ENCODE assay signal across 20 cellular contexts in genomic region chr10:123784216-123784615, GRCh38.
A peak's percentile ranks its signal among the peaks of the same experiment; 100 is the strongest.
DNase-seq lines count a peak whose midpoint lies in the region; TF ChIP-seq lines count a peak whose summit lies in the region.
"Had no signal": no experiment of that assay in that cellular context is flagged by ENCODE, and none has a peak within 500 bp of the region (broad histone marks: within the 10 kb centered on the region; RNA-seq: fewer than 3 reads in every experiment).

No MANE protein-coding gene starts in this region.

- no peaks in the 10 kb centered on the region for H3K9me3 Mint-ChIP-seq in type B pancreatic cell

- H3K4me3 Mint-ChIP-seq in type B pancreatic cell, result no peak overlapping the region
- H3K4me3 Mint-ChIP-seq: CD14-positive monocyte; CD4-positive, alpha-beta memory T cell; CD4-positive, CD25-positive, alpha-beta regulatory T cell; CD8-positive, alpha-beta memory T cell had no signal

- no CpG with 5 or more reads among the region's 3 CpGs for WGBS in neuronal stem cell (ENCODE audit: extremely low coverage in 2 of 2, insufficient read length in 2 of 2, insufficient replicate concordance in 1 of 2), 2 donors
- no CpG with 5 or more reads among the region's 3 CpGs for WGBS in trophoblast cell (ENCODE audit: extremely low coverage, insufficient coverage, insufficient read length)

- peak overlapping the region; percentile 96 for H3K27ac Mint-ChIP-seq in type B pancreatic cell
- H3K27ac Mint-ChIP-seq: CD14-positive monocyte; CD4-positive, alpha-beta memory T cell; CD4-positive, CD25-positive, alpha-beta regulatory T cell; CD8-positive, alpha-beta memory T cell had no signal

- H3K36me3 Mint-ChIP-seq in type B pancreatic cell, result no peaks in the 10 kb centered on the region
- H3K36me3 Mint-ChIP-seq: CD14-positive monocyte; CD4-positive, alpha-beta memory T cell; CD4-positive, CD25-positive, alpha-beta regulatory T cell; CD8-positive, alpha-beta memory T cell had no signal

- H2BK120ac ChIP-seq in neuronal stem cell (ENCODE audit: low read depth, low read length) (no peak overlapping the region), trophoblast cell (ENCODE audit: insufficient read depth, low read length, poor library complexity) (no peak overlapping the region)

- H3K36me3 ChIP-seq in right atrium auricular region (no peaks in the 10 kb centered on the region), neuronal stem cell (replicated peaks in 1 of 2; ENCODE audit: control insufficient read depth in 2 of 2, insufficient read depth in 2 of 2, low read length in 2 of 2) (no peaks in the 10 kb centered on the region), trophoblast cell (ENCODE audit: control insufficient read depth in 1 of 2, insufficient read depth in 2 of 2, low read length in 2 of 2) (no peaks in the 10 kb centered on the region)
- H3K36me3 ChIP-seq: BE2C, BLaER1 had no signal

- H2BK15ac ChIP-seq in neuronal stem cell (ENCODE audit: low read length), result no peak overlapping the region

- intact Hi-C loops in cardiac septum (cut with DNase I), result no loop called here

- peak; percentile 49 for DNase-seq in right atrium auricular region (ENCODE audit: low spot score)
- DNase-seq in cardiac septum (ENCODE audit: low spot score), result no peak
- no peak for DNase-seq in neuronal stem cell (ENCODE audit: low spot score)
- DNase-seq in trophoblast cell, result no peak
- no peak for DNase-seq in type B pancreatic cell (ENCODE audit: extremely low spot score, unreplicated experiment)
- DNase-seq in GM03348 (ENCODE audit: low spot score), result no peak
- DNase-seq in NK-92 (lab: John Stamatoyannopoulos, UW; ENCODE audit: unreplicated experiment), result no peak
- no peak for DNase-seq in NCI-H1105 (lab: John Stamatoyannopoulos, UW)
- DNase-seq: ACHN; BE2C; C1 segment of cervical spinal cord; CD4-positive, alpha-beta memory T cell; CD4-positive, CD25-positive, alpha-beta regulatory T cell; CD8-positive, alpha-beta memory T cell; COR-L47; DMS79 treated with DMSO at 0.1 percent for 48 hours; GDM1 had no signal

- H3K79me1 ChIP-seq in neuronal stem cell (ENCODE audit: low read depth, low read length) (no peaks in the 10 kb centered on the region), trophoblast cell (ENCODE audit: low read length) (peaks cover 2% of the 10 kb centered on the region)

- H3K79me2 ChIP-seq in trophoblast cell (ENCODE audit: control insufficient read depth, insufficient read depth, low read length, poor library complexity), result no peaks in the 10 kb centered on the region

- no peak overlapping the region for H4K8ac ChIP-seq in neuronal stem cell (ENCODE audit: low read depth, low read length)
- no peak overlapping the region for H4K8ac ChIP-seq in trophoblast cell (ENCODE audit: low read depth, low read length)

- no peaks in the 10 kb centered on the region for H3K4me1 ChIP-seq in right atrium auricular region
- H3K4me1 ChIP-seq in neuronal stem cell (ENCODE audit: control insufficient read depth in 2 of 2, insufficient read depth in 1 of 2, low read depth in 1 of 2, low read length in 2 of 2), result peaks cover 0 to 11% of the 10 kb centered on the region in 2 donors
- H3K4me1 ChIP-seq in trophoblast cell (ENCODE audit: control insufficient read depth in 1 of 2, insufficient read depth in 2 of 2, low read length in 2 of 2), result peaks cover 15 to 17% of the 10 kb centered on the region in 2 experiments
- H3K4me1 ChIP-seq: BE2C, BLaER1 had no signal

- no peak overlapping the region for H3K4me2 ChIP-seq in neuronal stem cell (ENCODE audit: insufficient read depth, low read length, poor library complexity, severe bottlenecking)
- no peak overlapping the region for H3K4me2 ChIP-seq in trophoblast cell (ENCODE audit: low read length)
- H3K4me2 ChIP-seq: BLaER1 had no signal

- H2BK5ac ChIP-seq in neuronal stem cell (ENCODE audit: low read length) (no peak overlapping the region), trophoblast cell (ENCODE audit: low read depth, low read length, poor library complexity) (no peak overlapping the region)

- no peak overlapping the region for H2AFZ ChIP-seq in neuronal stem cell (ENCODE audit: low read length)
- H2AFZ ChIP-seq in trophoblast cell (ENCODE audit: insufficient read depth, low read length, poor library complexity), result no peak overlapping the region

- no peaks in the 10 kb centered on the region for H3K9me3 ChIP-seq in right atrium auricular region
- peaks cover 0 to 2% of the 10 kb centered on the region in 2 donors for H3K9me3 ChIP-seq in neuronal stem cell (replicated peaks in 1 of 2; ENCODE audit: control insufficient read depth in 2 of 2, insufficient read depth in 1 of 2, low read depth in 1 of 2, low read length in 2 of 2)
- H3K9me3 ChIP-seq in trophoblast cell (ENCODE audit: insufficient read depth, low read depth, low read length), result peaks cover 6% of the 10 kb centered on the region
- H3K9me3 ChIP-seq: BE2C had no signal

- H3K27me3 Mint-ChIP-seq in type B pancreatic cell, result peaks cover 19% of the 10 kb centered on the region
- H3K27me3 Mint-ChIP-seq: CD4-positive, CD25-positive, alpha-beta regulatory T cell had no signal

- H3K9ac ChIP-seq in neuronal stem cell (ENCODE audit: low read depth, low read length, poor library complexity), result no peak overlapping the region
- H3K9ac ChIP-seq in trophoblast cell (ENCODE audit: low read length), result no peak overlapping the region
- H3K9ac ChIP-seq: BLaER1 had no signal

- H3K27ac ChIP-seq in right atrium auricular region (no peak overlapping the region), neuronal stem cell (replicated peaks; ENCODE audit: low read length) (no peak overlapping the region), trophoblast cell (ENCODE audit: low read depth, low read length) (no peak overlapping the region)
- H3K27ac ChIP-seq: 22Rv1, BLaER1 had no signal

- H3K23ac ChIP-seq in neuronal stem cell (ENCODE audit: low read depth, low read length, poor library complexity) (no peak overlapping the region), trophoblast cell (ENCODE audit: low read length) (no peak overlapping the region)

- no peak overlapping the region for H3K14ac ChIP-seq in neuronal stem cell (ENCODE audit: low read length)
- H3K14ac ChIP-seq in trophoblast cell (ENCODE audit: low read length), result no peak overlapping the region

- H2AK5ac ChIP-seq in neuronal stem cell (ENCODE audit: low read depth, low read length) (peak overlapping the region; percentile 9), trophoblast cell (ENCODE audit: low read length) (peak overlapping the region; percentile 34)

- H3K4me3 ChIP-seq in right atrium auricular region, result no peak overlapping the region
- H3K4me3 ChIP-seq in neuronal stem cell (ENCODE audit: low read length in 2 of 2), result no peak overlapping the region
- no peak overlapping the region for H3K4me3 ChIP-seq in trophoblast cell (ENCODE audit: low read depth, low read length)
- H3K4me3 ChIP-seq: BLaER1 had no signal

- H3K4me1 Mint-ChIP-seq in type B pancreatic cell (ENCODE audit: unreplicated experiment), result no peaks in the 10 kb centered on the region
- H3K4me1 Mint-ChIP-seq: CD14-positive monocyte; CD4-positive, CD25-positive, alpha-beta regulatory T cell; CD8-positive, alpha-beta memory T cell had no signal

- TF ChIP-seq CTCF in right atrium auricular region (IDR thresholded peaks at IDR 0.05), result no peak
- TF ChIP-seq CTCF in type B pancreatic cell (conservative IDR thresholded peaks at IDR 0.05), result no peak

- H4K91ac ChIP-seq in neuronal stem cell (ENCODE audit: low read depth, low read length, poor library complexity) (no peak overlapping the region), trophoblast cell (ENCODE audit: low read depth, low read length) (no peak overlapping the region)

- no peak overlapping the region for H3K18ac ChIP-seq in neuronal stem cell (ENCODE audit: low read length)
- H3K18ac ChIP-seq in trophoblast cell (ENCODE audit: low read length), result no peak overlapping the region

- H3K27me3 ChIP-seq in right atrium auricular region (no peaks in the 10 kb centered on the region), neuronal stem cell (ENCODE audit: control insufficient read depth in 3 of 3, insufficient read depth in 3 of 3, low read depth in 1 of 3, low read length in 3 of 3) (peaks cover 0 to 6% (median 0%) of the 10 kb centered on the region in 3 experiments), trophoblast cell (ENCODE audit: insufficient read depth, low read length) (no peaks in the 10 kb centered on the region)
- H3K27me3 ChIP-seq: BE2C had no signal

- H2BK12ac ChIP-seq in neuronal stem cell (ENCODE audit: low read length) (no peak overlapping the region), trophoblast cell (ENCODE audit: low read length) (no peak overlapping the region)

- no peak overlapping the region for H4K12ac ChIP-seq in trophoblast cell (ENCODE audit: low read depth, low read length)

- H3K4ac ChIP-seq in neuronal stem cell (ENCODE audit: low read length) (no peak overlapping the region), trophoblast cell (ENCODE audit: low read depth, low read length) (no peak overlapping the region)
